In the genomic region with DNA sequence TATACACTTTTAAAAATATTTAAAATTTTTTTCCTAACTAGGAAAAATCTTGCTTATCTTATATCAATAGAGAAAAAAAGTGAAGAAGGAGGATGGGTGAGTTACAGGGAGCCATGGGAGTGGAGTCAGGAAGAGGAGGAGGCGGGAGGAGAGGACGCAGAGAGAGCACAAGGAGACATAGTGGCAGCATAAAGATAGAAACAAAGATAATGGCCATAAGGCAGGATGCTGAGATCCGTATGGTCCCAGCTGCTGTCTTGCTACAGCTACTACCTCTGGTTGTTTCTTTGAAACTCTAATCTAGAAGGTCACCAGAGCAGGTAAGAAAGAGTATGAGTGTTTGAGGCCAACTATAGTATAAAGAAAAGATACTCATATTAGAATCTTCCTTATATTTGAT, we compare ENCODE assay signal across 22 cellular contexts. TPM values are rescaled to one million over a fixed set of nuclear protein-coding genes. Genes with fewer than 3 reads are reported as not detected.
"Had no signal": no experiment of that assay in that cellular context is flagged by ENCODE, and none has a peak within 500 bp of the region (broad histone marks: within the 10 kb centered on the region; RNA-seq: fewer than 3 reads in every experiment).

No MANE protein-coding gene starts in this region.

- H3K9me3 ChIP-seq: adrenal gland, breast epithelium, MG63, SJSA1 had no signal

- H3K27ac ChIP-seq: adrenal gland, breast epithelium, SJSA1 had no signal

- H3K36me3 Mint-ChIP-seq: activated naive CD8-positive, alpha-beta T cell treated with anti-CD3 and anti-CD28 coated beads, Interleukin-2, amount 10 ng/mL, durations not matched to agents 7 days and 5 days had no signal

- H3K4me3 ChIP-seq: adrenal gland, breast epithelium, MG63, SJSA1 had no signal

- H3K4me1 Mint-ChIP-seq: activated naive CD8-positive, alpha-beta T cell treated with anti-CD3 and anti-CD28 coated beads, Interleukin-2, amount 10 ng/mL, durations not matched to agents 7 days and 5 days had no signal

- H3K9me3 Mint-ChIP-seq: activated CD8-positive, alpha-beta T cell treated with anti-CD3 and anti-CD28 coated beads for 36 hours; activated naive CD8-positive, alpha-beta T cell treated with anti-CD3 and anti-CD28 coated beads, Interleukin-2, amount 10 ng/mL, durations not matched to agents 7 days and 5 days; activated T-cell treated with anti-CD3 and anti-CD28 coated beads, Interleukin-2, amount 50 U/mL, for 72 hours; T-helper 1 cell treated with Interleukin-12 subunit alpha and Interleukin-12 subunit beta and Interleukin-4 antibody, amounts not matched to agents 30 μg/mL and 1 μg/mL, for 36 hours had no signal

- H3K27me3 ChIP-seq: breast epithelium had no signal

- H3K4me3 Mint-ChIP-seq: activated CD8-positive, alpha-beta T cell treated with anti-CD3 and anti-CD28 coated beads for 36 hours; activated naive CD8-positive, alpha-beta T cell treated with anti-CD3 and anti-CD28 coated beads, Interleukin-2, amount 10 ng/mL, durations not matched to agents 7 days and 5 days; activated T-cell treated with anti-CD3 and anti-CD28 coated beads, Interleukin-2, amount 50 U/mL, for 72 hours; T-helper 1 cell treated with Interleukin-12 subunit alpha and Interleukin-12 subunit beta and Interleukin-4 antibody, amounts not matched to agents 30 μg/mL and 1 μg/mL, for 36 hours had no signal

- H3K36me3 ChIP-seq: adrenal gland, breast epithelium, MG63, SJSA1 had no signal

- H3K27me3 Mint-ChIP-seq: activated CD8-positive, alpha-beta T cell treated with anti-CD3 and anti-CD28 coated beads for 36 hours; activated naive CD8-positive, alpha-beta T cell treated with anti-CD3 and anti-CD28 coated beads, Interleukin-2, amount 10 ng/mL, durations not matched to agents 7 days and 5 days had no signal

- DNase-seq: activated CD4-positive, alpha-beta T cell treated with anti-CD3 and anti-CD28 coated beads for 4 hours; activated CD8-positive, alpha-beta memory T cell treated with anti-CD3 and anti-CD28 coated beads, Interleukin-2, amount 50 U/mL, for 4 hours; activated CD8-positive, alpha-beta T cell treated with anti-CD3 and anti-CD28 coated beads for 36 hours; activated naive CD4-positive, alpha-beta T cell treated with anti-CD3 and anti-CD28 coated beads, Interleukin-2, amount 50 U/mL, for 16 hours; activated naive CD8-positive, alpha-beta T cell treated with anti-CD3 and anti-CD28 coated beads, Interleukin-2, amount 10 ng/mL, durations not matched to agents 7 days and 5 days; activated T-cell treated with anti-CD3 and anti-CD28 coated beads, Interleukin-2, amount 50 U/mL, for 72 hours; adrenal gland; anterior cingulate cortex; caudate nucleus; MG63; MV-4-11; NCI-H1092 treated with DMSO at 0.1 percent for 48 hours; NCI-H1417 treated with DMSO at 0.1 percent for 48 hours; NCI-H1694 treated with DMSO at 0.1 percent for 48 hours; NCI-H2029 treated with DMSO at 0.1 percent for 48 hours; NCI-H446; NCI-H526; PC-3; SHP77 had no signal

- H3K4me1 ChIP-seq: adrenal gland, breast epithelium had no signal

- H3K27ac Mint-ChIP-seq: activated CD8-positive, alpha-beta T cell treated with anti-CD3 and anti-CD28 coated beads for 36 hours; activated naive CD8-positive, alpha-beta T cell treated with anti-CD3 and anti-CD28 coated beads, Interleukin-2, amount 10 ng/mL, durations not matched to agents 7 days and 5 days; activated T-cell treated with anti-CD3 and anti-CD28 coated beads, Interleukin-2, amount 50 U/mL, for 72 hours; T-helper 1 cell treated with Interleukin-12 subunit alpha and Interleukin-12 subunit beta and Interleukin-4 antibody, amounts not matched to agents 30 μg/mL and 1 μg/mL, for 36 hours had no signal

RNA-seq across cellular contexts. Expression of gene SOX5, which starts 2.6 kb away (rescaled TPM):
- total RNA-seq: activated CD8-positive, alpha-beta T cell treated with anti-CD3 and anti-CD28 coated beads for 36 hours; activated naive CD8-positive, alpha-beta T cell treated with anti-CD3 and anti-CD28 coated beads, Interleukin-2, amount 10 ng/mL, durations not matched to agents 7 days and 5 days; PC-3 had no signal
